10 cellular contexts compared by ENCODE assay signal in genomic region chr19:6508028-6508771, GRCh38. TPM values are rescaled to one million over a fixed set of nuclear protein-coding genes. Genes with fewer than 3 reads are reported as not detected.
"Had no signal": no experiment of that assay in that cellular context is flagged by ENCODE, and none has a peak within 500 bp of the region (broad histone marks: within the 10 kb centered on the region; RNA-seq: fewer than 3 reads in every experiment).

No MANE protein-coding gene starts in this region.

RNA-seq across cellular contexts. Expression of gene TUBB4A, which starts 6.1 kb away (rescaled TPM):
- total RNA-seq: dermis blood vessel endothelial cell, mammary epithelial cell, osteocyte, skeletal muscle tissue had no signal

RNA-seq across cellular contexts. Expression of gene TNFSF9, which starts 22.6 kb away (rescaled TPM):
- polyA plus RNA-seq: naive thymus-derived CD4-positive, alpha-beta T cell had no signal

RNA-seq across cellular contexts. Expression of gene DENND1C, which starts 26.6 kb away (rescaled TPM):
- total RNA-seq: chondrocyte, dermis blood vessel endothelial cell, osteocyte, skeletal muscle tissue had no signal

RNA-seq across cellular contexts. Expression of gene CRB3, which starts 44.1 kb away (rescaled TPM):
- total RNA-seq: dermis blood vessel endothelial cell, heart right ventricle, left ventricle myocardium inferior, osteocyte, psoas muscle, right cardiac atrium, skeletal muscle tissue had no signal
